8 cellular contexts compared by ENCODE assay signal in the genomic region with DNA sequence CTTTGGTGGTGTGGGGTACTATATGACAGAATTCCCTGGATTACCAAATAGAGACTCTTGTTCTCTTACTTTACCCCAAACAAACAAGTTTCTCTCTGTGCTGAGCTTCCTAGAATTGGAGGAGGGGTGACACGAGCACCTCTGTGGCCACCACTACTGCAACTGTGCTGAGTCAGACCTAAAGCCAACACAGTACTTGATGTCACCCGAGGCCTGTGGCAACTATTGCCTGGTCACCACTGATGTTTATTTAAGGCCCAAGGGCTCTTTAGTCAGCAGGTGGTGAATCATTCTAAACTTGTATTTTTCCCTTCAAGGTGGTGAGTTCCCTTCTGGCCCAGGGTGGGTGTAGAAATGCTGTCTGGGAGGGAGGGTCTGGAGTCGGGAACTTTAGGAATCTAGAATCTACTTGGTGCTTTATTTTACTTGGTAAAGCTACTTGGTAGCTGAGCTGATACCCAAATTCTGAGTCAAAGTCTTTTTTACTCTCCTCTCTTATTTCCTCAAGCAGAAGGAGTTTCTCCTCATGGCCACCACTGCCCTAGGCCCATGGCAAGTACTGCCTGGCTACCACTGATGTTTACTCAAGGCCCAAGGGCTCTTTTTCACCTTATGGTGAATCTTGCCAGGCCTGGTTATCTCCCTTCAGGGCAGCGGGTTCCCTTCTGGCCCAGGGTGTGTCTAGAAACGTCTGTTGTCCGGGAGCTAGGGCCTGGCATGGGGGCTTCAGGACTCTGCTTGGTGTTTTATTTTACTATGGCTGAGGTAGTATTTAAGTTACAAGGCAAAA. TPM values are rescaled to one million over a fixed set of nuclear protein-coding genes. Genes with fewer than 3 reads are reported as not detected.
A peak's percentile ranks its signal among the peaks of the same experiment; 100 is the strongest.
DNase-seq lines count a peak whose midpoint lies in the region; ATAC-seq and TF ChIP-seq lines count a peak whose summit lies in the region.

No MANE protein-coding gene starts in this region.

- H3K4me3 Mint-ChIP-seq in stimulated activated effector memory CD8-positive, alpha-beta T cell treated with anti-CD3 and anti-CD28 coated beads, Interleukin-12 subunit alpha, Interleukin-12 subunit beta, amount 100 ng/mL, for 72 hours = no peak overlapping the region

- CTCF ChIA-PET in A673 (lab: Charles Lee) = no interaction called here

- ATAC-seq in GM18909 (IDR thresholded peaks at IDR 0.05; ENCODE audit: poor library complexity, unreplicated experiment) (peak; percentile 82), HG03342 (IDR thresholded peaks at IDR 0.05; ENCODE audit: unreplicated experiment) (no peak)
- no peak for ATAC-seq in stimulated activated effector memory CD8-positive, alpha-beta T cell treated with anti-CD3 and anti-CD28 coated beads, Interleukin-12 subunit alpha, Interleukin-12 subunit beta, amount 100 ng/mL, for 72 hours

- POLR2A ChIA-PET in A673 (lab: Charles Lee; ENCODE audit: low non-redundant PET) = no interaction called here

- peaks cover 24% of the 10 kb centered on the region for H3K9me3 Mint-ChIP-seq in stimulated activated effector memory CD8-positive, alpha-beta T cell treated with anti-CD3 and anti-CD28 coated beads, Interleukin-12 subunit alpha, Interleukin-12 subunit beta, amount 100 ng/mL, for 72 hours

- H3K9me3 ChIP-seq in colonic mucosa (no peaks in the 10 kb centered on the region), osteoblast (ENCODE audit: low read depth, low read length) (no peaks in the 10 kb centered on the region), A673 (ENCODE audit: low read depth, low read length, poor library complexity, severe bottlenecking) (peaks cover 6% of the 10 kb centered on the region)

- H3K4me1 ChIP-seq in colonic mucosa (no peaks in the 10 kb centered on the region), osteoblast (ENCODE audit: insufficient read depth, low read length) (peaks cover 29% of the 10 kb centered on the region), A673 (ENCODE audit: insufficient read depth, low read length, poor library complexity, severe bottlenecking) (no peaks in the 10 kb centered on the region)

- no peak for TF ChIP-seq CTCF in colonic mucosa (IDR thresholded peaks at IDR 0.05)
- no peak for TF ChIP-seq CTCF in osteoblast (IDR thresholded peaks at IDR 0.05; ENCODE audit: extremely low read depth, low read depth, low read length)
- TF ChIP-seq CTCF in A673 (conservative IDR thresholded peaks at IDR 0.05; ENCODE audit: low read depth, low read length) = no peak

- H3K27me3 ChIP-seq in colonic mucosa (no peaks in the 10 kb centered on the region), osteoblast (ENCODE audit: insufficient read depth, low read length) (no peaks in the 10 kb centered on the region), A673 (replicated peaks; ENCODE audit: insufficient read depth, low read depth, low read length, poor library complexity) (no peaks in the 10 kb centered on the region)

- H3K79me2 ChIP-seq in osteoblast (ENCODE audit: insufficient read depth, low read length) = peaks cover 81% of the 10 kb centered on the region

- no peak overlapping the region for H2AFZ ChIP-seq in osteoblast (ENCODE audit: low read length)

- H3K27ac ChIP-seq in colonic mucosa (peak overlapping the region; percentile 54), osteoblast (ENCODE audit: low read depth, low read length) (peak overlapping the region; percentile 94), A673 (ENCODE audit: low read depth, low read length, poor library complexity, severe bottlenecking) (no peak overlapping the region)

- no peak overlapping the region for H3K9ac ChIP-seq in colonic mucosa (ENCODE audit: low read depth in 2 of 2, low read length in 2 of 2)

- no peaks in the 10 kb centered on the region for H3K36me3 ChIP-seq in colonic mucosa
- peaks cover 10% of the 10 kb centered on the region for H3K36me3 ChIP-seq in osteoblast (ENCODE audit: insufficient read depth, low read length)
- H3K36me3 ChIP-seq in A673 (ENCODE audit: insufficient read depth, low read length, poor library complexity, severe bottlenecking) = no peaks in the 10 kb centered on the region

- no peaks in the 10 kb centered on the region for H3K36me3 Mint-ChIP-seq in stimulated activated effector memory CD8-positive, alpha-beta T cell treated with anti-CD3 and anti-CD28 coated beads, Interleukin-12 subunit alpha, Interleukin-12 subunit beta, amount 100 ng/mL, for 72 hours

- no peak overlapping the region for H3K27ac Mint-ChIP-seq in stimulated activated effector memory CD8-positive, alpha-beta T cell treated with anti-CD3 and anti-CD28 coated beads, Interleukin-12 subunit alpha, Interleukin-12 subunit beta, amount 100 ng/mL, for 72 hours

- H3K4me1 Mint-ChIP-seq in stimulated activated effector memory CD8-positive, alpha-beta T cell treated with anti-CD3 and anti-CD28 coated beads, Interleukin-12 subunit alpha, Interleukin-12 subunit beta, amount 100 ng/mL, for 72 hours = no peaks in the 10 kb centered on the region

- no TSS peak for BruUV-seq in A673 (replicated peaks; lab: Mats Ljungman, UMichigan)

- DNase-seq in HT1080 (ENCODE audit: low read depth) (peak; percentile 96), colonic mucosa (peak; percentile 40), osteoblast (ENCODE audit: insufficient read length, low spot score, missing footprints) (peak; percentile 55), A673 (ENCODE audit: low spot score) (no peak), NCI-H1436 (lab: John Stamatoyannopoulos, UW) (no peak)
- no peak for DNase-seq in stimulated activated effector memory CD8-positive, alpha-beta T cell treated with anti-CD3 and anti-CD28 coated beads, Interleukin-12 subunit alpha, Interleukin-12 subunit beta, amount 100 ng/mL, for 72 hours (ENCODE audit: low spot score in 2 of 2)

- H4K20me1 ChIP-seq in osteoblast (ENCODE audit: insufficient read depth, low read length) = no peaks in the 10 kb centered on the region

- intact Hi-C loops in colonic mucosa (cut with DNase I) (no loop called here), A673 (cut with micrococcal nuclease; ENCODE audit: unreplicated experiment) (loop anchor here (2.0 kb wide), 1 partner anchor 58 kb away; no protein-coding TSS in a partner anchor)

- no peak overlapping the region for H3K4me3 ChIP-seq in colonic mucosa
- H3K4me3 ChIP-seq in osteoblast (ENCODE audit: insufficient read depth, low read length) = no peak overlapping the region
- H3K4me3 ChIP-seq in A673 (ENCODE audit: low read depth, low read length, poor library complexity, severe bottlenecking) = no peak overlapping the region

- peak overlapping the region; percentile 46 for H3K4me2 ChIP-seq in osteoblast (ENCODE audit: insufficient read depth, low read length)

RNA-seq across cellular contexts. Expression of a gene that starts 9.8 kb away (rescaled TPM):
- total RNA-seq in HT1080 (2014; rRNA removed; shearing (Covaris generic)) = 10.0 and 13.5 TPM in 2 replicates
- 19.6 and 21.7 TPM in 2 replicates for polyA plus RNA-seq in HT1080 (2015; cell fraction: cytosol; rRNA removed)
- 15.0 and 20.1 TPM in 2 replicates for polyA plus RNA-seq in HT1080 (2015; cell fraction: nucleus; rRNA removed)
- total RNA-seq in colonic mucosa = 10 to 100 TPM; 19.3 to 42.5 TPM
- 88.3 and 107 TPM in 2 replicates for total RNA-seq in osteoblast
- total RNA-seq in A673 (2021) = 0.60 and 0.96 TPM in 2 replicates

Comparison
In these comparisons a context has a peak if more than half of its experiments do, and no peak if none do; other contexts are left out.
1. DNase-seq: peak in HT1080 (single experiment), colonic mucosa (single experiment) and osteoblast (single experiment); none in A673 (single experiment), NCI-H1436 (single experiment) and stimulated activated effector memory CD8-positive, alpha-beta T cell treated with anti-CD3 and anti-CD28 coated beads, Interleukin-12 subunit alpha, Interleukin-12 subunit beta, amount 100 ng/mL, for 72 hours (0 of 2).